19 cellular contexts compared by ENCODE assay signal in genomic region chr19:5407356-5407755, GRCh38. TPM values are rescaled to one million over a fixed set of nuclear protein-coding genes. Genes with fewer than 3 reads are reported as not detected.
A peak's percentile ranks its signal among the peaks of the same experiment; 100 is the strongest.
DNase-seq lines count a peak whose midpoint lies in the region; ATAC-seq and TF ChIP-seq lines count a peak whose summit lies in the region.
"Had no signal": no experiment of that assay in that cellular context is flagged by ENCODE, and none has a peak within 500 bp of the region (broad histone marks: within the 10 kb centered on the region; RNA-seq: fewer than 3 reads in every experiment).

No MANE protein-coding gene starts in this region.

- H3K27me3 Mint-ChIP-seq in WTC11 (ENCODE audit: low read depth) = peaks cover 40% of the 10 kb centered on the region
- H3K27me3 Mint-ChIP-seq in activated T-helper 2 cell treated with anti-CD3 and anti-CD28 coated beads, Interferon-gamma antibody, Interleukin-2, Interleukin-4, amounts not matched to agents 10 μg/mL and 5 μg/mL and 100 μg/mL, durations not matched to agents 14 hours and 24 hours and 36 hours (ENCODE audit: low read depth) = no peaks in the 10 kb centered on the region

- H3K9me3 Mint-ChIP-seq in WTC11 = peaks cover 18% of the 10 kb centered on the region
- H3K9me3 Mint-ChIP-seq in activated T-helper 2 cell treated with anti-CD3 and anti-CD28 coated beads, Interferon-gamma antibody, Interleukin-2, Interleukin-4, amounts not matched to agents 10 μg/mL and 5 μg/mL and 100 μg/mL, durations not matched to agents 14 hours and 24 hours and 36 hours = peaks cover 6% of the 10 kb centered on the region

- DNase-seq in NCI-H2227 (lab: John Stamatoyannopoulos, UW; ENCODE audit: unreplicated experiment) = peak; percentile 36
- no peak for DNase-seq in NCI-H2227 treated with DMSO at 0.1 percent for 48 hours (lab: John Stamatoyannopoulos, UW)
- peak; percentile 8 to 10 for DNase-seq in NCI-H1930 (lab: John Stamatoyannopoulos, UW)
- DNase-seq in WTC11 (ENCODE audit: low spot score) = no peak
- peak; percentile 26 to 34 for DNase-seq in lung microvascular endothelial cell (ENCODE audit: low read depth in 2 of 2)
- no peak for DNase-seq in activated T-helper 2 cell treated with anti-CD3 and anti-CD28 coated beads, Interferon-gamma antibody, Interleukin-2, Interleukin-4, amounts not matched to agents 10 μg/mL and 5 μg/mL and 100 μg/mL, durations not matched to agents 14 hours and 24 hours and 36 hours (ENCODE audit: low spot score)
- DNase-seq in GM13977 (ENCODE audit: low spot score) = no peak
- no peak for DNase-seq in effector CD8-positive, alpha-beta T cell (lab: John Stamatoyannopoulos, UW)
- DNase-seq: activated B cell treated with CpG ODN at 0.5 μM for 24 hours; activated CD8-positive, alpha-beta memory T cell treated with anti-CD3 and anti-CD28 coated beads, Interleukin-2, amount 50 U/mL, for 48 hours; activated naive CD8-positive, alpha-beta T cell treated with anti-CD3 and anti-CD28 coated beads, Interleukin-2, amount 50 U/mL, for 24 hours; cortex of kidney; H9; KG1; kidney glomerular epithelial cell; NCI-H2081; SHP77 treated with DMSO at 0.1 percent for 48 hours; stimulated activated CD4-positive, alpha-beta T cell treated with anti-CD3 and anti-CD28 coated beads, Interleukin-2, amount 100 ng/mL, for 24 hours had no signal

- intact Hi-C loops in activated T-helper 2 cell treated with anti-CD3 and anti-CD28 coated beads, Interferon-gamma antibody, Interleukin-2, Interleukin-4, amounts not matched to agents 10 μg/mL and 5 μg/mL and 100 μg/mL, durations not matched to agents 14 hours and 24 hours and 36 hours (cut with micrococcal nuclease) = no loop called here

- POLR2A ChIA-PET in WTC11 (lab: Charles Lee) = no interaction called here

- H3K4me1 Mint-ChIP-seq in WTC11 = 0 out of 2 replicates have a peak, but pooled peaks cover 3% of the 10 kb centered on the region
- no peaks in the 10 kb centered on the region for H3K4me1 Mint-ChIP-seq in activated T-helper 2 cell treated with anti-CD3 and anti-CD28 coated beads, Interferon-gamma antibody, Interleukin-2, Interleukin-4, amounts not matched to agents 10 μg/mL and 5 μg/mL and 100 μg/mL, durations not matched to agents 14 hours and 24 hours and 36 hours (ENCODE audit: low read depth)
- H3K4me1 Mint-ChIP-seq: activated B cell treated with CpG ODN at 0.5 μM for 24 hours; activated naive CD8-positive, alpha-beta T cell treated with anti-CD3 and anti-CD28 coated beads, Interleukin-2, amount 50 U/mL, for 24 hours; stimulated activated effector memory CD8-positive, alpha-beta T cell treated with anti-CD3 and anti-CD28 coated beads, Interleukin-12 subunit alpha, Interleukin-12 subunit beta, amount 100 ng/mL, for 72 hours had no signal

- H3K4me3 Mint-ChIP-seq in WTC11 = no peak overlapping the region
- no peak overlapping the region for H3K4me3 Mint-ChIP-seq in activated T-helper 2 cell treated with anti-CD3 and anti-CD28 coated beads, Interferon-gamma antibody, Interleukin-2, Interleukin-4, amounts not matched to agents 10 μg/mL and 5 μg/mL and 100 μg/mL, durations not matched to agents 14 hours and 24 hours and 36 hours (ENCODE audit: low read depth)
- H3K4me3 Mint-ChIP-seq: activated B cell treated with CpG ODN at 0.5 μM for 24 hours; activated naive CD8-positive, alpha-beta T cell treated with anti-CD3 and anti-CD28 coated beads, Interleukin-2, amount 50 U/mL, for 24 hours; stimulated activated effector memory CD8-positive, alpha-beta T cell treated with anti-CD3 and anti-CD28 coated beads, Interleukin-12 subunit alpha, Interleukin-12 subunit beta, amount 100 ng/mL, for 72 hours had no signal

- CTCF ChIA-PET in WTC11 (lab: Charles Lee) = no interaction called here

- peaks cover 6% of the 10 kb centered on the region; the same call in 1 of the 2 replicates for H3K36me3 Mint-ChIP-seq in WTC11
- no peaks in the 10 kb centered on the region for H3K36me3 Mint-ChIP-seq in activated T-helper 2 cell treated with anti-CD3 and anti-CD28 coated beads, Interferon-gamma antibody, Interleukin-2, Interleukin-4, amounts not matched to agents 10 μg/mL and 5 μg/mL and 100 μg/mL, durations not matched to agents 14 hours and 24 hours and 36 hours (ENCODE audit: low read depth)
- H3K36me3 Mint-ChIP-seq: stimulated activated effector memory CD8-positive, alpha-beta T cell treated with anti-CD3 and anti-CD28 coated beads, Interleukin-12 subunit alpha, Interleukin-12 subunit beta, amount 100 ng/mL, for 72 hours had no signal

- TF ChIP-seq CTCF in WTC11 (IDR thresholded peaks at IDR 0.05) = no peak
- TF ChIP-seq CTCF in GM13977 (IDR thresholded peaks at IDR 0.05; ENCODE audit: extremely low read depth, insufficient read depth, missing control alignments) = no peak

- H3K27ac Mint-ChIP-seq in WTC11 = no peak overlapping the region
- no peak overlapping the region for H3K27ac Mint-ChIP-seq in activated T-helper 2 cell treated with anti-CD3 and anti-CD28 coated beads, Interferon-gamma antibody, Interleukin-2, Interleukin-4, amounts not matched to agents 10 μg/mL and 5 μg/mL and 100 μg/mL, durations not matched to agents 14 hours and 24 hours and 36 hours
- H3K27ac Mint-ChIP-seq: activated B cell treated with CpG ODN at 0.5 μM for 24 hours; activated naive CD8-positive, alpha-beta T cell treated with anti-CD3 and anti-CD28 coated beads, Interleukin-2, amount 50 U/mL, for 24 hours; H9; stimulated activated effector memory CD8-positive, alpha-beta T cell treated with anti-CD3 and anti-CD28 coated beads, Interleukin-12 subunit alpha, Interleukin-12 subunit beta, amount 100 ng/mL, for 72 hours had no signal

- in situ Hi-C loops in GM13977 (cut with MboI; ENCODE audit: low pct_unique_long_range_greater_than_20kb, low sequenced_read_pairs, unreplicated experiment) = no loop called here

- ATAC-seq in WTC11 = peak; percentile 35; the same call in 1 of the 2 replicates
- ATAC-seq: activated naive CD8-positive, alpha-beta T cell treated with anti-CD3 and anti-CD28 coated beads, Interleukin-2, amount 50 U/mL, for 24 hours; stimulated activated effector memory CD8-positive, alpha-beta T cell treated with anti-CD3 and anti-CD28 coated beads, Interleukin-12 subunit alpha, Interleukin-12 subunit beta, amount 100 ng/mL, for 72 hours had no signal

TF ChIP-seq in WTC11, 78 proteins besides CTCF, POLR2A, EP300 and RAD21:
- peak; percentile 90 for TF ChIP-seq USF1 (CRISPR knock-in tag; IDR thresholded peaks at IDR 0.05)
- no peak for TF ChIP-seq ZSCAN18 (CRISPR knock-in tag; IDR thresholded peaks at IDR 0.05)
- TF ChIP-seq ZNF423 (CRISPR knock-in tag; IDR thresholded peaks at IDR 0.05) = no peak
- no peak for TF ChIP-seq ZMAT4 (CRISPR knock-in tag; IDR thresholded peaks at IDR 0.05)
- TF ChIP-seq ZNF512 (CRISPR knock-in tag; IDR thresholded peaks at IDR 0.05; ENCODE audit: borderline replicate concordance) = no peak
- no peak for TF ChIP-seq TP53 (CRISPR knock-in tag; IDR thresholded peaks at IDR 0.05)
- no peak for TF ChIP-seq TEAD1 (CRISPR knock-in tag; IDR thresholded peaks at IDR 0.05)
- no peak for TF ChIP-seq FOXJ3 (CRISPR knock-in tag; IDR thresholded peaks at IDR 0.05; ENCODE audit: borderline replicate concordance)
- peak; percentile 96 for TF ChIP-seq NFYB (CRISPR knock-in tag; conservative IDR thresholded peaks at IDR 0.05; ENCODE audit: low read depth)
- peak; percentile 92 for TF ChIP-seq USF2 (CRISPR knock-in tag; IDR thresholded peaks at IDR 0.05)
TF ChIP-seq in WTC11: peak in this region for 3.

RNA-seq across cellular contexts. Expression of gene ZNRF4, which starts 47.9 kb away (rescaled TPM):
- total RNA-seq in WTC11 (2021) = not detected in 3 replicates
- total RNA-seq in lung microvascular endothelial cell = not detected in 2 replicates
- not detected in 2 replicates for total RNA-seq in activated T-helper 2 cell treated with anti-CD3 and anti-CD28 coated beads, Interferon-gamma antibody, Interleukin-2, Interleukin-4, amounts not matched to agents 10 μg/mL and 5 μg/mL and 100 μg/mL, durations not matched to agents 14 hours and 24 hours and 36 hours
- total RNA-seq: activated B cell treated with CpG ODN at 0.5 μM for 24 hours, H9 had no signal

Comparison
In these comparisons a context has a peak if more than half of its experiments do, and no peak if none do; other contexts are left out.
1. DNase-seq: peak in NCI-H2227 (single experiment), NCI-H1930 (2 of 2) and lung microvascular endothelial cell (2 of 2); none in NCI-H2227 treated with DMSO at 0.1 percent for 48 hours (single experiment), WTC11 (single experiment), activated T-helper 2 cell treated with anti-CD3 and anti-CD28 coated beads, Interferon-gamma antibody, Interleukin-2, Interleukin-4, amounts not matched to agents 10 μg/mL and 5 μg/mL and 100 μg/mL, durations not matched to agents 14 hours and 24 hours and 36 hours (single experiment), GM13977 (single experiment) and effector CD8-positive, alpha-beta T cell (single experiment).